8 cellular contexts compared by ENCODE assay signal in genomic region chr1:228405979-228406265, GRCh38. TPM values are rescaled to one million over a fixed set of nuclear protein-coding genes. Genes with fewer than 3 reads are reported as not detected.
A peak's percentile ranks its signal among the peaks of the same experiment; 100 is the strongest.
DNase-seq lines count a peak whose midpoint lies in the region; ATAC-seq and TF ChIP-seq lines count a peak whose summit lies in the region.

No MANE protein-coding gene starts in this region.

- H3K9me3 ChIP-seq in SU-DHL-6 (ENCODE audit: insufficient read depth, low read length), result no peaks in the 10 kb centered on the region

- H3K4me3 ChIP-seq in SU-DHL-6 (ENCODE audit: insufficient read depth, low read length, poor library complexity, severe bottlenecking) (peak overlapping the region; percentile 100), skin epidermis (peak overlapping the region; percentile 56 to 100 (median 91))

- no peaks in the 10 kb centered on the region for H3K36me3 ChIP-seq in SU-DHL-6 (ENCODE audit: low read length)

- H4K20me1 ChIP-seq in SU-DHL-6 (ENCODE audit: low read depth, low read length), result peaks cover 12% of the 10 kb centered on the region; the same call in 1 of the 2 replicates

- H3K27ac ChIP-seq in SU-DHL-6 (ENCODE audit: low read depth, low read length) (peak overlapping the region; percentile 70), skin epidermis (peak overlapping the region; percentile 69 to 97 (median 89))

- TF ChIP-seq CTCF in SU-DHL-6 (IDR thresholded peaks at IDR 0.05; ENCODE audit: insufficient read depth, low read length, poor library complexity, severe bottlenecking), result no peak

- peak overlapping the region; percentile 100 for H3K9ac ChIP-seq in SU-DHL-6 (ENCODE audit: low read length)

- H2AFZ ChIP-seq in SU-DHL-6 (ENCODE audit: low read depth, low read length, severe bottlenecking), result no peak overlapping the region

- no peaks in the 10 kb centered on the region for H3F3A ChIP-seq in SU-DHL-6 (ENCODE audit: insufficient read depth)

- intact Hi-C loops in left cardiac atrium (cut with DNase I), result no loop called here

- H3K9me2 ChIP-seq in SU-DHL-6 (replicated peaks; ENCODE audit: insufficient read depth, low read length), result no peaks in the 10 kb centered on the region

- peak overlapping the region; percentile 90 for H3K4me2 ChIP-seq in SU-DHL-6 (ENCODE audit: low read depth, low read length, poor library complexity, severe bottlenecking)

- no peaks in the 10 kb centered on the region for H3K27me3 ChIP-seq in SU-DHL-6 (ENCODE audit: low read length)

- peaks cover 58% of the 10 kb centered on the region for H3K79me2 ChIP-seq in SU-DHL-6 (ENCODE audit: insufficient read depth, low read length)

- ATAC-seq in GM18861 (IDR thresholded peaks at IDR 0.05; ENCODE audit: unreplicated experiment) (peak; percentile 13), HG02798 (IDR thresholded peaks at IDR 0.05; ENCODE audit: poor library complexity, unreplicated experiment) (peak; percentile 19), left cardiac atrium (peak; percentile 28 to 31)

- DNase-seq in left cardiac atrium (no peak), cerebellar nuclear complex (lab: John Stamatoyannopoulos, UW) (no peak), NCI-H345 treated with DMSO at 0.1 percent for 48 hours (lab: John Stamatoyannopoulos, UW; ENCODE audit: unreplicated experiment) (no peak), SHP77 treated with DMSO at 0.1 percent for 48 hours (lab: John Stamatoyannopoulos, UW) (no peak)

RNA-seq across cellular contexts. Expression of gene TRIM11, which starts 0.7 kb away (rescaled TPM):
- 1 to 10 TPM; 9.0 to 9.5 TPM for total RNA-seq in left cardiac atrium

RNA-seq across cellular contexts. Expression of gene TRIM17, which starts 10.7 kb away (rescaled TPM):
- total RNA-seq in left cardiac atrium, result under 1 TPM; 0.42 to 0.88 TPM
